10 cellular contexts compared by ENCODE assay signal in the genomic region with DNA sequence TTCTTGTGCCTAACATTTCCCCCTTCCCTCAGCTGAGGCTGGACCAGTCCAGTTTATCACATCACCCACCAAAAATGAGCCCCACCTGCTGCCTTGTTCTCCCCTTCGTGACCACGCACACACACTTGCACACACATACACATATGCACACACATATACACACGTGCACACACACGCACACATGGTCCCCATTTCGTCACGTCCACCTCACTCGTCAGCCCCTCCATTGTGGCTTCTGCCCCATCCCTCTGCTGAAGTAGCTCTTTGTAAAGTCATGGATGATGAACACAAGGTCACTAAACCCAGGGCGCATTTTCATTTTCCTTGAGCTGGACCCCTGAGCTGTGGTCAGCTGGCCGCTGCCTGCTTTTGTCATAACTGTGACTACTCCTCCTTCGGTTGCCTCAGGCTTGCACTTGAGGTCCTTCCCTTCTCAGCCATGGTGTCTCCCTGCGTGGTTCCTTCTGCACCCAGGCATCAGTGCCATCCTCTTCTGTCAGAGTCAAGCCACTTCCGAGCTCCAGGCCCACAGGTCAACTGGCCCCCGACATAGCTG.
DNase-seq lines count a peak whose midpoint lies in the region; ATAC-seq and TF ChIP-seq lines count a peak whose summit lies in the region.
"Had no signal": no experiment of that assay in that cellular context is flagged by ENCODE, and none has a peak within 500 bp of the region (broad histone marks: within the 10 kb centered on the region; RNA-seq: fewer than 3 reads in every experiment).

No MANE protein-coding gene starts in this region.

- DNase-seq in activated CD4-positive, alpha-beta T cell treated with anti-CD3 and anti-CD28 coated beads, Interleukin-2, amount 10 ng/mL, durations not matched to agents 24 days and 14 days, result no peak
- DNase-seq in activated CD4-positive, alpha-beta T cell treated with anti-CD3 and anti-CD28 coated beads for 36 hours, result no peak
- DNase-seq in trophoblast cell, result no peak
- DNase-seq in NCI-H2081 (lab: John Stamatoyannopoulos, UW), result no peak
- DNase-seq in NCI-H446 treated with DMSO at 0.1 percent for 48 hours (lab: John Stamatoyannopoulos, UW), result no peak
- DNase-seq in GM13977 (ENCODE audit: low spot score), result no peak
- DNase-seq: NCI-H1092 treated with DMSO at 0.1 percent for 48 hours had no signal

- peak overlapping the region; percentile 5 for H3K27ac Mint-ChIP-seq in activated CD4-positive, alpha-beta T cell treated with anti-CD3 and anti-CD28 coated beads, Interleukin-2, amount 10 ng/mL, durations not matched to agents 24 days and 14 days
- H3K27ac Mint-ChIP-seq in activated CD4-positive, alpha-beta T cell treated with anti-CD3 and anti-CD28 coated beads for 36 hours, result no peak overlapping the region

- H3K4me2 ChIP-seq in OCI-LY3 (ENCODE audit: low read length) (peak overlapping the region; percentile 63), trophoblast cell (ENCODE audit: low read length) (no peak overlapping the region)

- no peak overlapping the region for H3K18ac ChIP-seq in trophoblast cell (ENCODE audit: low read length)

- no peaks in the 10 kb centered on the region for H3K79me1 ChIP-seq in trophoblast cell (ENCODE audit: low read length)

- no peak overlapping the region for H3K4ac ChIP-seq in trophoblast cell (ENCODE audit: low read depth, low read length)

- no peaks in the 10 kb centered on the region for H3K36me3 Mint-ChIP-seq in activated CD4-positive, alpha-beta T cell treated with anti-CD3 and anti-CD28 coated beads, Interleukin-2, amount 10 ng/mL, durations not matched to agents 24 days and 14 days (ENCODE audit: low read depth)
- no peaks in the 10 kb centered on the region for H3K36me3 Mint-ChIP-seq in activated CD4-positive, alpha-beta T cell treated with anti-CD3 and anti-CD28 coated beads for 36 hours (ENCODE audit: low read depth)

- H2AK5ac ChIP-seq in trophoblast cell (ENCODE audit: low read length), result no peak overlapping the region

- H4K8ac ChIP-seq in trophoblast cell (ENCODE audit: low read depth, low read length), result no peak overlapping the region

- H3K4me3 ChIP-seq in OCI-LY3 (ENCODE audit: low read length), result peak overlapping the region; percentile 16
- H3K4me3 ChIP-seq in trophoblast cell (ENCODE audit: low read depth, low read length), result peak overlapping the region; percentile 8
- H3K4me3 ChIP-seq: prostate gland had no signal

- H4K20me1 ChIP-seq in OCI-LY3 (ENCODE audit: insufficient read depth, low read length), result peaks cover 60% of the 10 kb centered on the region

- H3K27me3 ChIP-seq in OCI-LY3 (ENCODE audit: low read depth, low read length), result peaks cover 83% of the 10 kb centered on the region
- no peaks in the 10 kb centered on the region for H3K27me3 ChIP-seq in trophoblast cell (ENCODE audit: insufficient read depth, low read length)

- H2BK12ac ChIP-seq in trophoblast cell (ENCODE audit: low read length), result no peak overlapping the region

- TF ChIP-seq CTCF in OCI-LY3 (IDR thresholded peaks at IDR 0.05; ENCODE audit: low read depth, low read length) (no peak), GM13977 (IDR thresholded peaks at IDR 0.05; ENCODE audit: extremely low read depth, insufficient read depth, missing control alignments) (no peak)

- in situ Hi-C loops in GM13977 (cut with MboI; ENCODE audit: low pct_unique_long_range_greater_than_20kb, low sequenced_read_pairs, unreplicated experiment), result no loop called here

- ATAC-seq in activated CD4-positive, alpha-beta T cell treated with anti-CD3 and anti-CD28 coated beads for 36 hours, result no peak
- ATAC-seq in HG02885 (IDR thresholded peaks at IDR 0.05; ENCODE audit: poor library complexity, unreplicated experiment), result peak; percentile 24

- no peak overlapping the region for H2BK5ac ChIP-seq in trophoblast cell (ENCODE audit: low read depth, low read length, poor library complexity)

- H3K23ac ChIP-seq in trophoblast cell (ENCODE audit: low read length), result no peak overlapping the region

- H3K4me1 ChIP-seq in OCI-LY3 (ENCODE audit: low read length) (peaks cover 28% of the 10 kb centered on the region), trophoblast cell (ENCODE audit: control insufficient read depth in 1 of 2, insufficient read depth in 2 of 2, low read length in 2 of 2) (peaks cover 22% of the 10 kb centered on the region in 2 experiments)
- H3K4me1 ChIP-seq: prostate gland had no signal

- H3K79me2 ChIP-seq in OCI-LY3 (ENCODE audit: low read length), result no peaks in the 10 kb centered on the region
- H3K79me2 ChIP-seq in trophoblast cell (ENCODE audit: control insufficient read depth, insufficient read depth, low read length, poor library complexity), result no peaks in the 10 kb centered on the region

- no peak overlapping the region for H2BK120ac ChIP-seq in trophoblast cell (ENCODE audit: insufficient read depth, low read length, poor library complexity)

- H3K9ac ChIP-seq in OCI-LY3 (ENCODE audit: low read length) (no peak overlapping the region), trophoblast cell (ENCODE audit: low read length) (no peak overlapping the region)

- CTCF ChIA-PET in activated CD4-positive, alpha-beta T cell treated with anti-CD3 and anti-CD28 coated beads for 36 hours (lab: Charles Lee), result interaction anchor here (0.9 to 1.1 kb wide), 2 partner anchors 10 to 104 kb away, joined by 3 read pairs; no protein-coding TSS in a partner anchor

- intact Hi-C loops in activated CD4-positive, alpha-beta T cell treated with anti-CD3 and anti-CD28 coated beads, Interleukin-2, amount 10 ng/mL, durations not matched to agents 24 days and 14 days (cut with micrococcal nuclease), result loop anchor here (10.0 kb wide), 1 partner anchor 52 kb away; no protein-coding TSS in a partner anchor
- intact Hi-C loops in activated CD4-positive, alpha-beta T cell treated with anti-CD3 and anti-CD28 coated beads for 36 hours (cut with DNase I, micrococcal nuclease), result no loop called here

- no peak overlapping the region for H3K14ac ChIP-seq in trophoblast cell (ENCODE audit: low read length)

- no peak overlapping the region for H4K12ac ChIP-seq in trophoblast cell (ENCODE audit: low read depth, low read length)

- H3K9me3 Mint-ChIP-seq in activated CD4-positive, alpha-beta T cell treated with anti-CD3 and anti-CD28 coated beads, Interleukin-2, amount 10 ng/mL, durations not matched to agents 24 days and 14 days, result no peaks in the 10 kb centered on the region
- no peaks in the 10 kb centered on the region for H3K9me3 Mint-ChIP-seq in activated CD4-positive, alpha-beta T cell treated with anti-CD3 and anti-CD28 coated beads for 36 hours (ENCODE audit: low read depth)

- H3K4me1 Mint-ChIP-seq in activated CD4-positive, alpha-beta T cell treated with anti-CD3 and anti-CD28 coated beads, Interleukin-2, amount 10 ng/mL, durations not matched to agents 24 days and 14 days, result peaks cover 18% of the 10 kb centered on the region
- H3K4me1 Mint-ChIP-seq in activated CD4-positive, alpha-beta T cell treated with anti-CD3 and anti-CD28 coated beads for 36 hours, result peaks cover 13% of the 10 kb centered on the region

- no peak overlapping the region for H4K91ac ChIP-seq in trophoblast cell (ENCODE audit: low read depth, low read length)

- no CpG with 5 or more reads among the region's 13 CpGs for WGBS in trophoblast cell (ENCODE audit: extremely low coverage, insufficient coverage, insufficient read length)

- no peaks in the 10 kb centered on the region for H3K36me3 ChIP-seq in OCI-LY3 (replicated peaks; ENCODE audit: low read depth, low read length)
- no peaks in the 10 kb centered on the region for H3K36me3 ChIP-seq in trophoblast cell (ENCODE audit: control insufficient read depth in 1 of 2, insufficient read depth in 2 of 2, low read length in 2 of 2)
- H3K36me3 ChIP-seq: prostate gland had no signal

- POLR2A ChIA-PET in activated CD4-positive, alpha-beta T cell treated with anti-CD3 and anti-CD28 coated beads for 36 hours (lab: Charles Lee), result no interaction called here

- no peak overlapping the region for H2AFZ ChIP-seq in OCI-LY3 (ENCODE audit: low read depth, low read length)
- H2AFZ ChIP-seq in trophoblast cell (ENCODE audit: insufficient read depth, low read length, poor library complexity), result no peak overlapping the region

- H3K27ac ChIP-seq in OCI-LY3 (ENCODE audit: low read length) (no peak overlapping the region), trophoblast cell (ENCODE audit: low read depth, low read length) (no peak overlapping the region)
- H3K27ac ChIP-seq: prostate gland had no signal

- no peak overlapping the region for H3K4me3 Mint-ChIP-seq in activated CD4-positive, alpha-beta T cell treated with anti-CD3 and anti-CD28 coated beads, Interleukin-2, amount 10 ng/mL, durations not matched to agents 24 days and 14 days
- no peak overlapping the region for H3K4me3 Mint-ChIP-seq in activated CD4-positive, alpha-beta T cell treated with anti-CD3 and anti-CD28 coated beads for 36 hours

- peaks cover 20% of the 10 kb centered on the region for H3K27me3 Mint-ChIP-seq in activated CD4-positive, alpha-beta T cell treated with anti-CD3 and anti-CD28 coated beads, Interleukin-2, amount 10 ng/mL, durations not matched to agents 24 days and 14 days
- peaks cover 16% of the 10 kb centered on the region for H3K27me3 Mint-ChIP-seq in activated CD4-positive, alpha-beta T cell treated with anti-CD3 and anti-CD28 coated beads for 36 hours

- no peaks in the 10 kb centered on the region for H3K9me3 ChIP-seq in OCI-LY3 (ENCODE audit: insufficient read depth, low read length)
- peaks cover 2% of the 10 kb centered on the region for H3K9me3 ChIP-seq in trophoblast cell (ENCODE audit: insufficient read depth, low read depth, low read length)
- H3K9me3 ChIP-seq: prostate gland had no signal
